In the genomic region with DNA sequence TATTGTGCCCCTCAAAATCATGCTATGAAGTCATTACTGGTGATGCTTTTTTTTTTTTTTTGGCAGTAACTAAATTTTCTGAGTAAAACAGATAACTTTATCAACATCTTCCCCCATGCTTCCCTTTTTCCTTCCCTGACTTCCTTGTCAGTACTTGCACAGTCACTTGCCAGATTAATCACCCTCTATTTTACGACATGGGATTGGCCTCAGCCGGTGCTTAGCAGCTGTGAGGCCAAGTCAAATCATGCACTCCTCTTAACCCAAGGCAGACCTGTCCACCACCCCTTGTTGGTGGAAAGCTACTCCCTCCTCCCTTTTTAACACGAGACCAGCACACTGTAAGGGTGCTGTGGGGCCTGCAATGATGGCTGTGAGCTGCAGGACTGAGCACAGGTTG, we compare ENCODE assay signal across 9 cellular contexts.
A peak's percentile ranks its signal among the peaks of the same experiment; 100 is the strongest.
DNase-seq lines count a peak whose midpoint lies in the region; ATAC-seq, FAIRE-seq and TF ChIP-seq lines count a peak whose summit lies in the region.
"Had no signal": no experiment of that assay in that cellular context is flagged by ENCODE, and none has a peak within 500 bp of the region (broad histone marks: within the 10 kb centered on the region; RNA-seq: fewer than 3 reads in every experiment).

No MANE protein-coding gene starts in this region.

- DNase-seq in NCI-H1105 treated with DMSO at 0.1 percent for 48 hours (lab: John Stamatoyannopoulos, UW) (peak; percentile 10), NCI-H1105 (lab: John Stamatoyannopoulos, UW) (no peak), Panc1 (ENCODE audit: low read depth, low spot score) (no peak), fibroblast of pulmonary artery (ENCODE audit: low read depth) (peak; percentile 86), small intestine (peak; percentile 85), spleen (no peak)

- no TSS peak for BruUV-seq in Panc1 (replicated peaks; lab: Mats Ljungman, UMichigan)

- ATAC-seq in Panc1: peak; percentile 34; the same call in 1 of the 2 replicates
- ATAC-seq in HG03196 (IDR thresholded peaks at IDR 0.05; ENCODE audit: unreplicated experiment): no peak
- no peak for ATAC-seq in GM19328 (IDR thresholded peaks at IDR 0.05; ENCODE audit: unreplicated experiment)

- H3K27ac ChIP-seq in Panc1 (ENCODE audit: low read length) (peak overlapping the region; percentile 25; the same call in 1 of the 2 replicates), small intestine (ENCODE audit: low read depth in 1 of 2, low read length in 1 of 2) (peak overlapping the region in 1 of 2 donors; percentile 71), spleen (peak overlapping the region in 3 of 8 donors; percentile 68 to 72 (median 70))

- H3K36me3 ChIP-seq in Panc1 (ENCODE audit: control insufficient read depth, insufficient read depth, low read length) (peaks cover 68% of the 10 kb centered on the region), small intestine (ENCODE audit: control insufficient read depth in 2 of 2, insufficient read depth in 2 of 2, low read length in 2 of 2) (peaks cover 0 to 5% of the 10 kb centered on the region in 2 donors), spleen (peaks cover 4 to 100% (median 49%) of the 10 kb centered on the region in 6 donors)

- no peak for TF ChIP-seq CTCF in Panc1 (IDR thresholded peaks at IDR 0.05)
- TF ChIP-seq CTCF in fibroblast of pulmonary artery (IDR thresholded peaks at IDR 0.05; ENCODE audit: low read length, missing control alignments): no peak
- no peak for TF ChIP-seq CTCF in spleen (IDR thresholded peaks at IDR 0.05 in 8 of 11, conservative IDR thresholded peaks at IDR 0.05 in 3 of 11)

- CTCF ChIA-PET in Panc1 (lab: Charles Lee): no interaction called here

- no peak for TF ChIP-seq POLR2A in spleen (IDR thresholded peaks at IDR 0.05)

- POLR2A ChIA-PET in Panc1 (lab: Charles Lee): no interaction called here

- 11 to 39% (median 36%) methylated on average over 3 of the region's 3 CpGs for WGBS in small intestine, 3 donors
- 24 to 48% (median 33%) methylated on average over 3 of the region's 3 CpGs for WGBS in spleen, 5 donors

- H3K4me1 ChIP-seq in Panc1 (ENCODE audit: control insufficient read depth, insufficient read depth, low read length): no peaks in the 10 kb centered on the region
- peaks cover 0 to 9% of the 10 kb centered on the region in 2 donors for H3K4me1 ChIP-seq in small intestine (ENCODE audit: control insufficient read depth in 2 of 2, insufficient read depth in 1 of 2, low read depth in 1 of 2, low read length in 1 of 2)
- peaks cover 0 to 24% (median 7%) of the 10 kb centered on the region in 6 donors for H3K4me1 ChIP-seq in spleen

- H3K9me3 ChIP-seq in Panc1 (ENCODE audit: control insufficient read depth, insufficient read depth, low read depth, low read length) (no peaks in the 10 kb centered on the region), small intestine (ENCODE audit: control insufficient read depth, low read depth) (no peaks in the 10 kb centered on the region), spleen (no peaks in the 10 kb centered on the region)

- intact Hi-C loops in Panc1 (cut with micrococcal nuclease; ENCODE audit: unreplicated experiment) (no loop called here), spleen (cut with DNase I; ENCODE audit: low total_unique reads) (no loop called here)

- H3K4me3 ChIP-seq in Panc1 (ENCODE audit: low read depth in 2 of 2, low read length in 2 of 2) (no peak overlapping the region), fibroblast of pulmonary artery (replicated peaks; ENCODE audit: low read depth, low read length) (no peak overlapping the region), small intestine (ENCODE audit: low read depth in 1 of 2, low read length in 2 of 2) (no peak overlapping the region), spleen (no peak overlapping the region)

- in situ Hi-C loops in Panc1 (cut with HindIII; ENCODE audit: low pct_unique_long_range_greater_than_20kb, low sequenced_read_pairs): no loop called here

- FAIRE-seq in small intestine (lab: Jason Lieb, UNC): no peak
- FAIRE-seq: A204.1 had no signal

- H3K27me3 ChIP-seq in Panc1 (ENCODE audit: control insufficient read depth, insufficient read depth, low read length) (no peaks in the 10 kb centered on the region), small intestine (ENCODE audit: control insufficient read depth in 2 of 2, insufficient read depth in 2 of 2, low read length in 2 of 2) (no peaks in the 10 kb centered on the region), spleen (replicated peaks in 1 of 7) (no peaks in the 10 kb centered on the region)

Comparison
In these comparisons a context has a peak if more than half of its experiments do, and no peak if none do; other contexts are left out.
1. DNase-seq: peak in NCI-H1105 treated with DMSO at 0.1 percent for 48 hours (single experiment), fibroblast of pulmonary artery (single experiment) and small intestine (single experiment); none in NCI-H1105 (single experiment), Panc1 (single experiment) and spleen (single experiment).